In the genomic region with DNA sequence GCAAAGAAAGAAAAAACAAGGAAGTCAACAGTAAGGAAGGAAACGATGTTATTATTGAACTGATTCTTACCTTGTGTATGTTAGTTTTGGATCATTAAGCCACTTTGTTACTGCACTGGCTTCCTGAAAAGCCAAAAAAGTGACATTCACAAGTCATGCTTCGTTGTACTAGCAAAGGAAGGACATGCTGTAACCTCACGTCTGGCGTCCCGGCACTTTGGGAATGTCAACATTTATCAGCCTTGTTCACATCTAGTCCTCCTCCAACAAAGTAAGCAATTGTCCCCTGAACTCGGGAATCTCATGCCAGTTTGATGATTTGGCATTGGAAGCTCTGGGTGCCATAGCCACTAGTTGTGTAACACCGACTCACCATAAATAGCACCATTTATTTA, we compare ENCODE assay signal across 1 cellular context.
TF ChIP-seq lines count a peak whose summit lies in the region.

No MANE protein-coding gene starts in this region.

TF ChIP-seq in GM23338, 12 proteins besides CTCF, POLR2A, EP300 and RAD21 (continued from another document):
- TF ChIP-seq ZNF462 (CRISPR knock-in tag; IDR thresholded peaks at IDR 0.05) (no peak), EZH2 (IDR thresholded peaks at IDR 0.05; ENCODE audit: low read depth, unreplicated experiment) (no peak), CREB1 (CRISPR knock-in tag; IDR thresholded peaks at IDR 0.05; ENCODE audit: low read depth) (no peak), POLR2AphosphoS5 (IDR thresholded peaks at IDR 0.05; ENCODE audit: low read depth) (no peak), JUNB (IDR thresholded peaks at IDR 0.05; ENCODE audit: unreplicated experiment) (no peak), STAT1 (IDR thresholded peaks at IDR 0.05; ENCODE audit: unreplicated experiment) (no peak), NANOG (IDR thresholded peaks at IDR 0.05; ENCODE audit: borderline replicate concordance) (no peak), ZNF114 (CRISPR knock-in tag; IDR thresholded peaks at IDR 0.05) (no peak), ETS1 (IDR thresholded peaks at IDR 0.05) (no peak), EZH2phosphoT487 (IDR thresholded peaks at IDR 0.05; ENCODE audit: unreplicated experiment) (no peak)
